In the genomic region with DNA sequence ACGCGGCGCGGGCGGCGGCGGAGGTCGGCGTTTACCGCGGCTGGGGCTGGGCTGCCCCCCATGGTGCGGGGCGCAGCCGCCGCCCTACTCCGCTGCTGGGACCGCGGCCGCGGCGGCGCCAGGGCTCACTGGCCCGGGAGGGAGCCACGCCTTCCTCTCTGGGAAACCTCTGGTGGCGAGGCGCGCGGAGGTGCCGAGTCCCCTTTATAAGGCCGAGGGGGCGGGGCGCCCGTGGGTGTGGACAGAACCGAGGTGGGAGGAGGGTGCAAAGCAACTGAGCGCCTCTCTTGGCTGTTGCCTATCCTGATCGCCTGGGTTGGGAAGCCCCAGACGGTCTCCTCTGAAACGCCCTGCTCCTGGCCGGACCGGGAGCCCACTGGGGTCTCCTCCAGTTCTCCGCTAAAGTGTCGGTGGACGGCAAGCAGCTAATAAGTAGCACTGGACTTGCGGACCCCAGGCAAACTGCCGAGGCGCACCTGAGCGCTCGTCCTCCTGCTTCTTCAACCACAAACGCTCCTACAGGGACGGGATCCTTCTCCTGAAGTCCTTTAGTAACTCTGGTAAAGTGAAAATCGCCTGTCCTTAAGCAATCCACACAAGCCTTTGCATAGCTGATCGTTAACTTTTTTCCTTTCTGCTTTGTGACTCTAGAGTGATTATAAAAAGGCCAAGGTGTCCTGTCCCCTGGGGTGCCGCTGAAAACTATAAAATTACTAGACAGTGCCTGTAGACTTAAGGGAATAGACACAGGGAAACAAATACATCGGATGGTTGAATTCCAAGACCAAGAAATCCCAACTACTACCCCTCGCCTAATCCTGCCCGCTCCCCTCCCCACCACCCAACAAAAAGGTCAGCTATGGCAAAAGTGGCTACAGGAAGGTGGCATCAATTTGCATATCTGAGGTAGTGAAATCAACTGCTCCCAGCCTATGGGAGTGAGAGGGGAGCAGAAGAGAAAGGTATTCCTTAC, we compare ENCODE assay signal across 9 cellular contexts. TPM values are rescaled to one million over a fixed set of nuclear protein-coding genes. Genes with fewer than 3 reads are reported as not detected.
DNase-seq lines count a peak whose midpoint lies in the region; ATAC-seq, FAIRE-seq and TF ChIP-seq lines count a peak whose summit lies in the region.
"Had no signal": no experiment of that assay in that cellular context is flagged by ENCODE, and none has a peak within 500 bp of the region (broad histone marks: within the 10 kb centered on the region; RNA-seq: fewer than 3 reads in every experiment).

A gene (minus strand): TSS at position 182 of the 973 bp plus-strand sequence. CDS start 239 bp downstream, outside the sequence.

- H3K4me1 Mint-ChIP-seq in immature natural killer cell, result peaks cover 17 to 30% of the 10 kb centered on the region in 2 donors

- peak within 1 kb of the TSS; percentile 70 to 82 (median 79) for H3K4me3 Mint-ChIP-seq in immature natural killer cell

- H3K79me2 ChIP-seq in GM12878 (ENCODE audit: control insufficient read depth, insufficient read depth, low read length), result no peaks in the 10 kb centered on the region

- SMC1A ChIA-PET in GM12878 (lab: Charles Lee; ENCODE audit: uncharacterized antibody, unreplicated experiment), result interaction anchor here (2.9 kb wide), 1 partner anchor 363 kb away, joined by 10 read pairs; no protein-coding TSS in a partner anchor

- 18% methylated on average over 56 of the region's 56 CpGs for WGBS in GM12878 (ENCODE audit: insufficient coverage, insufficient replicate concordance, low lambda C conversion rate, missing lambda C conversion rate)

- in situ Hi-C loops in GM12878 (cut with MboI), result no loop called here

- peaks cover 7 to 8% of the 10 kb centered on the region in 2 experiments for H3K27me3 ChIP-seq in GM12878 (replicated peaks in 1 of 2; ENCODE audit: control insufficient read depth in 2 of 2, insufficient read depth in 2 of 2, low read length in 1 of 2)

- H3K9me3 ChIP-seq in ES-I3 (ENCODE audit: control insufficient read depth, insufficient read depth, low read length) (no peaks in the 10 kb centered on the region), GM12878 (replicated peaks; ENCODE audit: control insufficient read depth, insufficient read depth, low read length) (no peaks in the 10 kb centered on the region)

- TF ChIP-seq CTCF in GM12878 (IDR thresholded peaks at IDR 0.05 in 2 of 3, conservative IDR thresholded peaks at IDR 0.05 in 1 of 3; ENCODE audit: control insufficient read depth in 2 of 3, extremely low read depth in 1 of 3, insufficient read depth in 1 of 3, low read depth in 3 of 3, low read length in 3 of 3), result no peak

- peak; percentile 46 for ATAC-seq in HG03097 (IDR thresholded peaks at IDR 0.05; ENCODE audit: low FRiP score, unreplicated experiment)
- peak; percentile 47 for ATAC-seq in GM12878
- ATAC-seq in GM19452 (IDR thresholded peaks at IDR 0.05; ENCODE audit: unreplicated experiment), result no peak
- no peak for ATAC-seq in GM21717 (IDR thresholded peaks at IDR 0.05; ENCODE audit: unreplicated experiment)

- H3K36me3 ChIP-seq in ES-I3 (ENCODE audit: insufficient read depth, low read length), result no peaks in the 10 kb centered on the region
- no peaks in the 10 kb centered on the region for H3K36me3 ChIP-seq in GM12878 (ENCODE audit: control insufficient read depth in 2 of 2, insufficient read depth in 2 of 2, low read length in 1 of 2)

- CTCF ChIA-PET in GM12878 (lab: Yijun Ruan, JAX), result interaction anchor here (4.2 kb wide), 1 partner anchor 362 kb away, joined by 33 read pairs; no protein-coding TSS in a partner anchor

- H3K4me2 ChIP-seq in GM12878 (ENCODE audit: control insufficient read depth, insufficient read depth), result no peak within 1 kb of the TSS

- H2AFZ ChIP-seq in GM12878 (ENCODE audit: control insufficient read depth, low read depth, low read length), result no peak within 1 kb of the TSS

- H3K9me3 Mint-ChIP-seq in immature natural killer cell, result no peaks in the 10 kb centered on the region

- H3K9ac ChIP-seq in ES-I3 (ENCODE audit: low read depth, low read length), result peak within 1 kb of the TSS; percentile 56
- no peak within 1 kb of the TSS for H3K9ac ChIP-seq in GM12878 (ENCODE audit: control insufficient read depth, insufficient read depth, low read length)

- DNase-seq in T follicular helper cell (ENCODE audit: low read depth) (peak; percentile 17), GM12878 (ENCODE audit: low read depth, low spot score) (no peak), immature natural killer cell (peak in 2 of 3 donors; percentile 19 to 24)
- DNase-seq in stimulated activated CD4-positive, alpha-beta T cell treated with anti-CD3 and anti-CD28 coated beads, Interleukin-1b, Interleukin-23, amount 100 ng/mL, for 48 hours, result peak; percentile 20

- no peak for FAIRE-seq in GM12878 (lab: Jason Lieb, UNC)
- FAIRE-seq: TTC549 had no signal

- no peak for TF ChIP-seq RAD21 in GM12878 (IDR thresholded peaks at IDR 0.05; ENCODE audit: insufficient read depth, low read depth, low read length)

- peaks cover 14 to 46% (median 16%) of the 10 kb centered on the region in 3 donors for H3K27me3 Mint-ChIP-seq in immature natural killer cell (ENCODE audit: low read depth in 3 of 3)

- no peaks in the 10 kb centered on the region for H3K4me1 ChIP-seq in ES-I3 (ENCODE audit: insufficient read depth, low read length)
- no peaks in the 10 kb centered on the region for H3K4me1 ChIP-seq in GM12878 (ENCODE audit: control insufficient read depth, insufficient read depth, low read length)

- TF ChIP-seq EP300 in GM12878 (IDR thresholded peaks at IDR 0.05; ENCODE audit: borderline replicate concordance in 1 of 2, control insufficient read depth in 1 of 2, low read depth in 2 of 2, low read length in 2 of 2), result no peak

- H3K4me3 ChIP-seq in GM12878, result no peak within 1 kb of the TSS

- no TSS peak for BruUV-seq in GM12878 (replicated peaks; lab: Mats Ljungman, UMichigan)

- no peak within 1 kb of the TSS for H3K27ac Mint-ChIP-seq in immature natural killer cell

- H3K36me3 Mint-ChIP-seq in immature natural killer cell, result no peaks in the 10 kb centered on the region

- H3K27ac ChIP-seq in GM12878 (ENCODE audit: control insufficient read depth, insufficient read depth), result no peak within 1 kb of the TSS

- H4K20me1 ChIP-seq in GM12878 (ENCODE audit: control insufficient read depth, insufficient read depth), result no peaks in the 10 kb centered on the region

- POLR2A ChIA-PET in GM12878 (lab: Charles Lee), result no interaction called here

- intact Hi-C loops in GM12878 (cut with micrococcal nuclease; ENCODE audit: unreplicated experiment), result no loop called here

- RAD21 ChIA-PET in GM12878 (lab: Charles Lee; ENCODE audit: unreplicated experiment), result no interaction called here

- no peak for TF ChIP-seq POLR2A in GM12878 (IDR thresholded peaks at IDR 0.05; ENCODE audit: low read depth, low read length)

TF ChIP-seq in GM12878, 131 proteins besides CTCF, POLR2A, EP300 and RAD21 (continues in another document):
- TF ChIP-seq, protein P1, sequence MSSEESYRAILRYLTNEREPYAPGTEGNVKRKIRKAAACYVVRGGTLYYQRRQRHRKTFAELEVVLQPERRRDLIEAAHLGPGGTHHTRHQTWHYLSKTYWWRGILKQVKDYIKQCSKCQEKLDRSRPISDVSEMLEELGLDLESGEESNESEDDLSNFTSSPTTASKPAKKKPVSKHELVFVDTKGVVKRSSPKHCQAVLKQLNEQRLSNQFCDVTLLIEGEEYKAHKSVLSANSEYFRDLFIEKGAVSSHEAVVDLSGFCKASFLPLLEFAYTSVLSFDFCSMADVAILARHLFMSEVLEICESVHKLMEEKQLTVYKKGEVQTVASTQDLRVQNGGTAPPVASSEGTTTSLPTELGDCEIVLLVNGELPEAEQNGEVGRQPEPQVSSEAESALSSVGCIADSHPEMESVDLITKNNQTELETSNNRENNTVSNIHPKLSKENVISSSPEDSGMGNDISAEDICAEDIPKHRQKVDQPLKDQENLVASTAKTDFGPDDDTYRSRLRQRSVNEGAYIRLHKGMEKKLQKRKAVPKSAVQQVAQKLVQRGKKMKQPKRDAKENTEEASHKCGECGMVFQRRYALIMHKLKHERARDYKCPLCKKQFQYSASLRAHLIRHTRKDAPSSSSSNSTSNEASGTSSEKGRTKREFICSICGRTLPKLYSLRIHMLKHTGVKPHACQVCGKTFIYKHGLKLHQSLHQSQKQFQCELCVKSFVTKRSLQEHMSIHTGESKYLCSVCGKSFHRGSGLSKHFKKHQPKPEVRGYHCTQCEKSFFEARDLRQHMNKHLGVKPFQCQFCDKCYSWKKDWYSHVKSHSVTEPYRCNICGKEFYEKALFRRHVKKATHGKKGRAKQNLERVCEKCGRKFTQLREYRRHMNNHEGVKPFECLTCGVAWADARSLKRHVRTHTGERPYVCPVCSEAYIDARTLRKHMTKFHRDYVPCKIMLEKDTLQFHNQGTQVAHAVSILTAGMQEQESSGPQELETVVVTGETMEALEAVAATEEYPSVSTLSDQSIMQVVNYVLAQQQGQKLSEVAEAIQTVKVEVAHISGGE (CRISPR knock-in tag; IDR thresholded peaks at IDR 0.05), result no peak
- TF ChIP-seq SP1 (IDR thresholded peaks at IDR 0.05; ENCODE audit: low read depth, low read length) (no peak), DPF2 (IDR thresholded peaks at IDR 0.05) (no peak), KAT2A (conservative IDR thresholded peaks at IDR 0.05; ENCODE audit: control insufficient read depth, low read depth, low read length) (no peak), MYB (IDR thresholded peaks at IDR 0.05; ENCODE audit: borderline replicate concordance, low read depth, low read length) (no peak)

RNA-seq across cellular contexts. Expression of the gene that starts here (rescaled TPM):
- 0.08 and 0.29 TPM in 2 replicates for total RNA-seq in GM12878 (2013; cell fraction: nucleolus; rRNA removed)
- total RNA-seq in GM12878 (2014; rRNA removed), result not detected in 2 replicates
- total RNA-seq in GM12878 (2014; rRNA removed; fragmentation: Illumina TruSeq; extraction: Trizol), result not detected in 2 replicates
- not detected in 2 replicates for total RNA-seq in GM12878 (2021)
- polyA plus RNA-seq in GM12878 (2011; ENCODE audit: low read depth), result not detected
- not detected in 2 replicates for polyA plus RNA-seq in GM12878 (2011; rRNA removed)
- polyA plus RNA-seq in GM12878 (2011; cell fraction: cytosol; rRNA removed), result not detected in 2 replicates
- polyA plus RNA-seq in GM12878 (2011; cell fraction: nucleus; rRNA removed), result 0.01 and 0.09 TPM in 2 replicates
- polyA plus RNA-seq in GM12878 (2012), result not detected in 2 replicates
- polyA plus RNA-seq in GM12878 (2014; fragmentation: Illumina TruSeq; extraction: Trizol), result under 0.01 TPM in 1 of 2 replicates, not detected in the other
- under 1 TPM in 1 of 2 experiments, not detected in 1; 0.02 TPM for polyA plus RNA-seq in GM12878 (2014; fragmentation: Nextera tagmentation; extraction: Ambion mirVana)
- 0.04 TPM in 1 of 2 replicates, not detected in the other for polyA plus RNA-seq in GM12878 (2014; rRNA removed)
- polyA plus RNA-seq in GM12878 (2016; fragmentation: Nextera tagmentation; extraction: Ambion mirVana), result not detected
- polyA minus RNA-seq in GM12878 (2011; rRNA and poly(A)+ RNA removed), result 0.15 TPM in 1 of 2 replicates, not detected in the other
- polyA minus RNA-seq in GM12878 (2011; cell fraction: cytosol; rRNA and poly(A)+ RNA removed), result not detected in 2 replicates
- 0.12 and 0.38 TPM in 2 replicates for polyA minus RNA-seq in GM12878 (2011; cell fraction: nucleus; rRNA and poly(A)+ RNA removed)
- polyA plus RNA-seq in immature natural killer cell, result not detected

Comparison
In these comparisons a context has a peak if more than half of its experiments do, and no peak if none do; other contexts are left out.
1. Peak in ATAC-seq in GM12878; RNA of the gene not detected or under 1 TPM.
2. Peak in DNase-seq in immature natural killer cell; RNA of the gene not detected or under 1 TPM.